20 cellular contexts compared by ENCODE assay signal in the genomic region with DNA sequence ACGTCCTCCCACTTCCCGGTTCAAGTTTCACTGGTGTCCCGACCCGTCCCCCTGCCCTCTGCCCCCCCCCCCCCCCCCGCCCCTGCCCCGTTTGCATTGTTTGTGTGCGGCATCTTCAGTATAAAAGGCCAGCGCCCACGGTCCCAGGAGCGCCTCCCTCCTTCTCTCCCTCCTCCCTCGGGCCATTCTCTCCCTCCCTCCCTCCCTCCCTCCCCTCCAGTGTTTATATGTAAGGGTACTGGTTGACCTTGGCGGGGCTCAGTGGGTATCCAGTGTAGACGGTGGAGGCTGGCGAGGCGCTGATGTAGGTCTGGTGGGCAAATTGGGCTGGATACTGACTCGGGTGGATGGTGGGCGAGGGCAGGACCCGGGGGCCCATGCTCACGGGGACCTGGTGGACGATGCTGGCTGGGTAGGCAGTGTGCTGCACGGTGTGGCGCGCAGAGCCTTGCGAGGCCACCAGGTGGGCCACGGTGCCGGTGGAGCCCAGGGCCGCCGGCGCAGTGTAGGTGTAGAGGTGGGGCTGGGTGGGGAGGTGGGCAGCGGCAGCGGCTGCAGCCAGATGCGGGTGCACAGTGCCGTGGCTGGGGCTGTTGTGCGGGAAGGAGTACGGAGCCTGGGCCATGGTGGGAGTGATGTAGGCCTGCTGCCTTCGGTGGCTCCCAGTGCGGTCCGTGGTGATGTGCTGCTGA. TPM values are rescaled to one million over a fixed set of nuclear protein-coding genes. Genes with fewer than 3 reads are reported as not detected.
"Had no signal": no experiment of that assay in that cellular context is flagged by ENCODE, and none has a peak within 500 bp of the region (broad histone marks: within the 10 kb centered on the region; RNA-seq: fewer than 3 reads in every experiment).

No MANE protein-coding gene starts in this region.

- H3K27me3 ChIP-seq: brain microvascular endothelial cell, gastroesophageal sphincter, neutrophil, upper lobe of left lung had no signal

- ATAC-seq: activated CD8-positive, alpha-beta T cell treated with anti-CD3 and anti-CD28 coated beads, Interleukin-2, amount 10 ng/mL, durations not matched to agents 7 days and 5 days; gastroesophageal sphincter; left lobe of liver had no signal

- FAIRE-seq: islet of Langerhans, TTC549 had no signal

- H3K4me3 ChIP-seq: gastroesophageal sphincter, upper lobe of left lung had no signal

- H3K9me3 Mint-ChIP-seq: activated B cell treated with CpG ODN at 0.5 μM for 24 hours; T-helper 1 cell treated with Interleukin-12 subunit alpha and Interleukin-12 subunit beta and Interleukin-4 antibody, amounts not matched to agents 30 μg/mL and 1 μg/mL, for 36 hours had no signal

- H3K4me3 Mint-ChIP-seq: activated B cell treated with CpG ODN at 0.5 μM for 24 hours; activated CD8-positive, alpha-beta T cell treated with anti-CD3 and anti-CD28 coated beads, Interleukin-2, amount 10 ng/mL, durations not matched to agents 7 days and 5 days; T-helper 1 cell treated with Interleukin-12 subunit alpha and Interleukin-12 subunit beta and Interleukin-4 antibody, amounts not matched to agents 30 μg/mL and 1 μg/mL, for 36 hours had no signal

- H3K9ac ChIP-seq: parathyroid adenoma had no signal

- H3K27ac ChIP-seq: brain microvascular endothelial cell, gastroesophageal sphincter, neutrophil, upper lobe of left lung had no signal

- DNase-seq: activated B cell treated with CpG ODN at 0.5 μM for 24 hours; activated CD4-positive, alpha-beta T cell treated with anti-CD3 and anti-CD28 coated beads for 48 hours; activated CD8-positive, alpha-beta T cell treated with anti-CD3 and anti-CD28 coated beads, Interleukin-2, amount 10 ng/mL, durations not matched to agents 7 days and 5 days; activated naive CD4-positive, alpha-beta T cell; activated T-cell treated with anti-CD3 and anti-CD28 coated beads for 4 hours; anterior cingulate cortex; brain microvascular endothelial cell; dermis blood vessel endothelial cell; erythroblast; stimulated activated CD4-positive, alpha-beta T cell treated with anti-CD3 and anti-CD28 coated beads, Interleukin-2, amount 100 ng/mL, for 48 hours; stimulated activated naive CD4-positive, alpha-beta T cell treated with Interleukin-2 at 50 U/mL for 16 hours had no signal

- H2AFZ ChIP-seq: parathyroid adenoma had no signal

- H3K4me1 ChIP-seq: gastroesophageal sphincter, upper lobe of left lung had no signal

- H3K4me1 Mint-ChIP-seq: activated B cell treated with CpG ODN at 0.5 μM for 24 hours had no signal

- H3K27me3 Mint-ChIP-seq: activated B cell treated with CpG ODN at 0.5 μM for 24 hours had no signal

- H3K9me3 ChIP-seq: gastroesophageal sphincter, neutrophil, upper lobe of left lung had no signal

- H3K79me2 ChIP-seq: parathyroid adenoma had no signal

- H3K27ac Mint-ChIP-seq: activated B cell treated with CpG ODN at 0.5 μM for 24 hours; activated CD8-positive, alpha-beta T cell treated with anti-CD3 and anti-CD28 coated beads, Interleukin-2, amount 10 ng/mL, durations not matched to agents 7 days and 5 days; T-helper 1 cell treated with Interleukin-12 subunit alpha and Interleukin-12 subunit beta and Interleukin-4 antibody, amounts not matched to agents 30 μg/mL and 1 μg/mL, for 36 hours had no signal

RNA-seq across cellular contexts. Expression of a gene that starts 49.4 kb away (rescaled TPM):
- total RNA-seq: activated B cell treated with CpG ODN at 0.5 μM for 24 hours; activated CD8-positive, alpha-beta T cell treated with anti-CD3 and anti-CD28 coated beads, Interleukin-2, amount 10 ng/mL, durations not matched to agents 7 days and 5 days; dermis blood vessel endothelial cell; left lobe of liver; lung microvascular endothelial cell; upper lobe of left lung had no signal
